ENCODE assay signal across 5 cellular contexts in the genomic region with DNA sequence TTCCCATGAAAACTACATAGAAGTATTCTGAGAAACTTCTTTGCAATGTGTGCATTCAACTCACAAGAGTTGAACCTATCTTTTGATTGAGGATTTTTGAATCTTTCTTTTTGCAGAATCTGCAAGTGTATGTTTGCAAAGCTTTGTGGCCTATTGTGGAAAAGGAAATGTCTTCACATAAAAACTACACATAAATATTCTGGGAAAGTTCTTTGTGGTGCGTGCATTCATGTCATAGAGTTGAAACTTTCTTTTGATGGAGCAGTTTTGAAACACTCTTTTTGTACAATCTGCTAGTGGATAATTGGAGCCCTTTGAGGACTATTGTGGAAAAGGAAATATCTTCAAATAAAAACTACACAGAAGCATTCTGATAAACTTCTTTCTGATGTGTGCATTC.
DNase-seq lines count a peak whose midpoint lies in the region; ATAC-seq and TF ChIP-seq lines count a peak whose summit lies in the region.
"Not testable (repeated sequence)": the region's sequence is repeated elsewhere in the genome, so short reads cannot be mapped to it uniquely, and the experiment has no call there.

No MANE protein-coding gene starts in this region.

- H4K20me1 ChIP-seq in DND-41 (ENCODE audit: insufficient read depth, low read length) = not testable (repeated sequence)

- not testable (repeated sequence) for H3K4me1 ChIP-seq in DND-41 (ENCODE audit: insufficient read depth, low read length); thoracic aorta (ENCODE audit: control insufficient read depth in 1 of 2, low read depth in 2 of 2); upper lobe of right lung

- DNase-seq in DND-41; central memory CD8-positive, alpha-beta T cell (ENCODE audit: low spot score in 2 of 2); omental fat pad (ENCODE audit: low spot score); thoracic aorta (ENCODE audit: low spot score); upper lobe of right lung: not testable (repeated sequence)

- intact Hi-C loops in upper lobe of right lung (cut with DNase I) = not testable (repeated sequence)

- not testable (repeated sequence) for H3K79me2 ChIP-seq in DND-41 (ENCODE audit: insufficient read depth, low read length)

- H3K27me3 ChIP-seq in DND-41 (ENCODE audit: insufficient read depth, low read length, poor library complexity); thoracic aorta (replicated peaks; ENCODE audit: insufficient read depth); upper lobe of right lung: not testable (repeated sequence)

- TF ChIP-seq CTCF in DND-41 (IDR thresholded peaks at IDR 0.05; ENCODE audit: borderline replicate concordance, extremely low read depth, low read length, poor library complexity, severe bottlenecking); omental fat pad (IDR thresholded peaks at IDR 0.05); thoracic aorta (IDR thresholded peaks at IDR 0.05); upper lobe of right lung (IDR thresholded peaks at IDR 0.05): not testable (repeated sequence)

- not testable (repeated sequence) for H3K9me3 ChIP-seq in DND-41 (ENCODE audit: insufficient read depth, low read length, severe bottlenecking); thoracic aorta
- peaks cover 21% of the 10 kb centered on the region for H3K9me3 ChIP-seq in upper lobe of right lung

- not testable (repeated sequence) for H3K27me3 Mint-ChIP-seq in central memory CD8-positive, alpha-beta T cell

- not testable (repeated sequence) for H3K36me3 Mint-ChIP-seq in central memory CD8-positive, alpha-beta T cell (ENCODE audit: insufficient read depth)

- not testable (repeated sequence) for H3K4me2 ChIP-seq in DND-41 (ENCODE audit: insufficient read depth, low read length)

- not testable (repeated sequence) for H3K27ac Mint-ChIP-seq in central memory CD8-positive, alpha-beta T cell (ENCODE audit: low read depth)

- 0 out of 3 replicates have a peak, but pooled peaks have one; percentile 12 for ATAC-seq in DND-41 (ENCODE audit: insufficient read depth, low read depth)
- ATAC-seq in central memory CD8-positive, alpha-beta T cell (replicated peaks; ENCODE audit: extremely low read depth, poor library complexity, severe bottlenecking) = peak; percentile 40
- peak; percentile 74 for ATAC-seq in omental fat pad (ENCODE audit: low FRiP score)
- ATAC-seq in thoracic aorta (ENCODE audit: insufficient number of reproducible peaks, low FRiP score, low read depth) = peak; percentile 91
- ATAC-seq in upper lobe of right lung = peak; percentile 33

- H3K4me3 ChIP-seq in DND-41 (ENCODE audit: low read depth in 1 of 2, low read length in 2 of 2); thoracic aorta; upper lobe of right lung: not testable (repeated sequence)

- H3K9ac ChIP-seq in DND-41 (ENCODE audit: low read depth, low read length) = not testable (repeated sequence)

- H3K9me3 Mint-ChIP-seq in central memory CD8-positive, alpha-beta T cell = peaks cover 38% of the 10 kb centered on the region

- not testable (repeated sequence) for H3K27ac ChIP-seq in DND-41 (ENCODE audit: low read length); thoracic aorta; upper lobe of right lung

- not testable (repeated sequence) for H3K36me3 ChIP-seq in DND-41 (ENCODE audit: insufficient read depth, low read length); thoracic aorta; upper lobe of right lung

- H3K4me1 Mint-ChIP-seq in central memory CD8-positive, alpha-beta T cell = not testable (repeated sequence)

- not testable (repeated sequence) for H3K4me3 Mint-ChIP-seq in central memory CD8-positive, alpha-beta T cell

- H2AFZ ChIP-seq in DND-41 (ENCODE audit: low read depth, low read length) = not testable (repeated sequence)

Comparison
In these comparisons a context has a peak if more than half of its experiments do, and no peak if none do; other contexts are left out.
1. ATAC-seq: peak in every context shown above with its lines; median percentile 91 in thoracic aorta; 74 in omental fat pad; 40 in central memory CD8-positive, alpha-beta T cell; 33 in upper lobe of right lung; 12 in DND-41.